1 cellular context compared by ENCODE assay signal in genomic region chr2:63192889-63193778, GRCh38.
TF ChIP-seq lines count a peak whose summit lies in the region.

No MANE protein-coding gene starts in this region.

TF ChIP-seq in WTC11, 78 proteins besides CTCF, POLR2A, EP300 and RAD21 (continued from another document):
- TF ChIP-seq, protein P1, sequence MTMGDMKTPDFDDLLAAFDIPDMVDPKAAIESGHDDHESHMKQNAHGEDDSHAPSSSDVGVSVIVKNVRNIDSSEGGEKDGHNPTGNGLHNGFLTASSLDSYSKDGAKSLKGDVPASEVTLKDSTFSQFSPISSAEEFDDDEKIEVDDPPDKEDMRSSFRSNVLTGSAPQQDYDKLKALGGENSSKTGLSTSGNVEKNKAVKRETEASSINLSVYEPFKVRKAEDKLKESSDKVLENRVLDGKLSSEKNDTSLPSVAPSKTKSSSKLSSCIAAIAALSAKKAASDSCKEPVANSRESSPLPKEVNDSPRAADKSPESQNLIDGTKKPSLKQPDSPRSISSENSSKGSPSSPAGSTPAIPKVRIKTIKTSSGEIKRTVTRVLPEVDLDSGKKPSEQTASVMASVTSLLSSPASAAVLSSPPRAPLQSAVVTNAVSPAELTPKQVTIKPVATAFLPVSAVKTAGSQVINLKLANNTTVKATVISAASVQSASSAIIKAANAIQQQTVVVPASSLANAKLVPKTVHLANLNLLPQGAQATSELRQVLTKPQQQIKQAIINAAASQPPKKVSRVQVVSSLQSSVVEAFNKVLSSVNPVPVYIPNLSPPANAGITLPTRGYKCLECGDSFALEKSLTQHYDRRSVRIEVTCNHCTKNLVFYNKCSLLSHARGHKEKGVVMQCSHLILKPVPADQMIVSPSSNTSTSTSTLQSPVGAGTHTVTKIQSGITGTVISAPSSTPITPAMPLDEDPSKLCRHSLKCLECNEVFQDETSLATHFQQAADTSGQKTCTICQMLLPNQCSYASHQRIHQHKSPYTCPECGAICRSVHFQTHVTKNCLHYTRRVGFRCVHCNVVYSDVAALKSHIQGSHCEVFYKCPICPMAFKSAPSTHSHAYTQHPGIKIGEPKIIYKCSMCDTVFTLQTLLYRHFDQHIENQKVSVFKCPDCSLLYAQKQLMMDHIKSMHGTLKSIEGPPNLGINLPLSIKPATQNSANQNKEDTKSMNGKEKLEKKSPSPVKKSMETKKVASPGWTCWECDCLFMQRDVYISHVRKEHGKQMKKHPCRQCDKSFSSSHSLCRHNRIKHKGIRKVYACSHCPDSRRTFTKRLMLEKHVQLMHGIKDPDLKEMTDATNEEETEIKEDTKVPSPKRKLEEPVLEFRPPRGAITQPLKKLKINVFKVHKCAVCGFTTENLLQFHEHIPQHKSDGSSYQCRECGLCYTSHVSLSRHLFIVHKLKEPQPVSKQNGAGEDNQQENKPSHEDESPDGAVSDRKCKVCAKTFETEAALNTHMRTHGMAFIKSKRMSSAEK (CRISPR knock-in tag; IDR thresholded peaks at IDR 0.05; ENCODE audit: borderline replicate concordance): no peak
TF ChIP-seq in WTC11: peak in this region for 1.
